In the genomic region with DNA sequence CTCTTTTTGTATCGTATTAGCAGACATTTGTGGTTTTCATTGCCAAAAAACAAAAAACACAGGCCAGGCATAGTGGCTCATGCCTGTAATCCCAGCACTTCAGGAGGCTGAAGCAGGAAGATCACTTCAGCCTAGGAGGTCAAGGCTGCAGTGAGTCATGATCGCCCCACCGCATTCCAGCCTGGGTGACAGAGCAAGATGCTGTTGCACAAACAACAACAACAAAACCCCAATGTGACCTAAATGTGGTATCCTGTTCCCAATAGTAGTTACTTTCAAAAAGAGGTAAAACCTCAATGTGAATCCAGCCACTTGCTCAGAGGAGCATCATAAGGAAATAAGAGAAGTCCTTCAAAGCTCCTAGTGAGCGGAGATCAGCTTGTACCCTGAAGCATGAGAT, we compare ENCODE assay signal across 13 cellular contexts. TPM values are rescaled to one million over a fixed set of nuclear protein-coding genes. Genes with fewer than 3 reads are reported as not detected.
DNase-seq lines count a peak whose midpoint lies in the region; ATAC-seq and TF ChIP-seq lines count a peak whose summit lies in the region.
"Had no signal": no experiment of that assay in that cellular context is flagged by ENCODE, and none has a peak within 500 bp of the region (broad histone marks: within the 10 kb centered on the region; RNA-seq: fewer than 3 reads in every experiment).

No MANE protein-coding gene starts in this region.

- no peak overlapping the region for H4K12ac ChIP-seq in trophoblast cell (ENCODE audit: low read depth, low read length)

- DNase-seq in GM23248 (peak; percentile 82), NT2/D1 (ENCODE audit: low read depth, low spot score) (peak; percentile 32), endodermal cell (peak; percentile 83), trophoblast cell (peak; percentile 46 to 67), erythroblast (lab: John Stamatoyannopoulos, UW) (no peak), posterior vena cava (ENCODE audit: low spot score) (no peak), NCI-H526 treated with DMSO at 0.1 percent for 48 hours (lab: John Stamatoyannopoulos, UW) (no peak)
- DNase-seq: activated naive CD8-positive, alpha-beta T cell treated with anti-CD3 and anti-CD28 coated beads, Interleukin-2, amount 50 U/mL, for 24 hours; DND-41; stomach had no signal

- no peaks in the 10 kb centered on the region for H4K20me1 ChIP-seq in GM23248 (ENCODE audit: insufficient read depth)

- ATAC-seq in GM21723 (IDR thresholded peaks at IDR 0.05; ENCODE audit: unreplicated experiment) = no peak
- ATAC-seq: activated naive CD8-positive, alpha-beta T cell treated with anti-CD3 and anti-CD28 coated beads, Interleukin-2, amount 50 U/mL, for 24 hours had no signal

- no peaks in the 10 kb centered on the region for H3K79me2 ChIP-seq in GM23248 (ENCODE audit: insufficient read depth)
- H3K79me2 ChIP-seq in trophoblast cell (ENCODE audit: control insufficient read depth, insufficient read depth, low read length, poor library complexity) = no peaks in the 10 kb centered on the region

- H3K27me3 Mint-ChIP-seq in endodermal cell (ENCODE audit: insufficient read depth) = peaks cover 3% of the 10 kb centered on the region
- H3K27me3 Mint-ChIP-seq: memory B cell had no signal

- H3K4me3 Mint-ChIP-seq in endodermal cell = no peak overlapping the region
- H3K4me3 Mint-ChIP-seq: activated naive CD8-positive, alpha-beta T cell treated with anti-CD3 and anti-CD28 coated beads, Interleukin-2, amount 50 U/mL, for 24 hours; memory B cell had no signal

- no peak overlapping the region for H3K14ac ChIP-seq in trophoblast cell (ENCODE audit: low read length)

- H2BK12ac ChIP-seq in trophoblast cell (ENCODE audit: low read length) = no peak overlapping the region

- H3K27me3 ChIP-seq in GM23248 (replicated peaks; ENCODE audit: insufficient read depth) (no peaks in the 10 kb centered on the region), NT2/D1 (ENCODE audit: insufficient read depth, insufficient read length) (no peaks in the 10 kb centered on the region), endodermal cell (ENCODE audit: control insufficient read depth, insufficient read depth, low read length, poor library complexity, severe bottlenecking) (no peaks in the 10 kb centered on the region), trophoblast cell (ENCODE audit: insufficient read depth, low read length) (no peaks in the 10 kb centered on the region)
- H3K27me3 ChIP-seq: stomach had no signal

- no peak overlapping the region for H3K9ac ChIP-seq in GM23248
- no peak overlapping the region for H3K9ac ChIP-seq in NT2/D1 (ENCODE audit: insufficient read length, low read depth)
- H3K9ac ChIP-seq in endodermal cell (ENCODE audit: extremely low read depth, low read length, poor library complexity, severe bottlenecking) = no peak overlapping the region
- no peak overlapping the region for H3K9ac ChIP-seq in trophoblast cell (ENCODE audit: low read length)
- H3K9ac ChIP-seq: KMS-11 had no signal

- H4K8ac ChIP-seq in trophoblast cell (ENCODE audit: low read depth, low read length) = no peak overlapping the region

- no peaks in the 10 kb centered on the region for H3K36me3 ChIP-seq in GM23248 (ENCODE audit: low read depth)
- no peaks in the 10 kb centered on the region for H3K36me3 ChIP-seq in NT2/D1 (ENCODE audit: insufficient read depth, insufficient read length, low read length)
- H3K36me3 ChIP-seq in endodermal cell (ENCODE audit: control insufficient read depth, insufficient read depth, low read length) = no peaks in the 10 kb centered on the region
- no peaks in the 10 kb centered on the region for H3K36me3 ChIP-seq in trophoblast cell (ENCODE audit: control insufficient read depth in 1 of 2, insufficient read depth in 2 of 2, low read length in 2 of 2)
- H3K36me3 ChIP-seq: stomach had no signal

- H3K27ac Mint-ChIP-seq in endodermal cell = no peak overlapping the region
- H3K27ac Mint-ChIP-seq: activated naive CD8-positive, alpha-beta T cell treated with anti-CD3 and anti-CD28 coated beads, Interleukin-2, amount 50 U/mL, for 24 hours; memory B cell had no signal

- H3K4me3 ChIP-seq in GM23248 (no peak overlapping the region), NT2/D1 (ENCODE audit: insufficient read length, low read depth) (no peak overlapping the region), endodermal cell (ENCODE audit: low read length) (no peak overlapping the region), trophoblast cell (ENCODE audit: low read depth, low read length) (no peak overlapping the region)
- H3K4me3 ChIP-seq: stomach had no signal

- H3K18ac ChIP-seq in trophoblast cell (ENCODE audit: low read length) = no peak overlapping the region

- H3K4me1 Mint-ChIP-seq in endodermal cell = peaks cover 2% of the 10 kb centered on the region
- H3K4me1 Mint-ChIP-seq: activated naive CD8-positive, alpha-beta T cell treated with anti-CD3 and anti-CD28 coated beads, Interleukin-2, amount 50 U/mL, for 24 hours; memory B cell had no signal

- H3K79me1 ChIP-seq in trophoblast cell (ENCODE audit: low read length) = no peaks in the 10 kb centered on the region

- no peak overlapping the region for H2AK5ac ChIP-seq in trophoblast cell (ENCODE audit: low read length)

- H3K4me1 ChIP-seq in GM23248 (ENCODE audit: insufficient read depth) (peaks cover 14% of the 10 kb centered on the region), NT2/D1 (ENCODE audit: insufficient read depth, insufficient read length) (no peaks in the 10 kb centered on the region), endodermal cell (ENCODE audit: control insufficient read depth, insufficient read depth, low read length) (no peaks in the 10 kb centered on the region), trophoblast cell (ENCODE audit: control insufficient read depth in 1 of 2, insufficient read depth in 2 of 2, low read length in 2 of 2) (peaks cover 0 to 3% of the 10 kb centered on the region in 2 experiments)
- H3K4me1 ChIP-seq: stomach had no signal

- in situ Hi-C loops in GM23248 (cut with MboI) = no loop called here

- no peak overlapping the region for H2BK5ac ChIP-seq in trophoblast cell (ENCODE audit: low read depth, low read length, poor library complexity)

- H3K27ac ChIP-seq in GM23248 (peak overlapping the region; percentile 23), endodermal cell (ENCODE audit: low read depth, low read length) (no peak overlapping the region), trophoblast cell (ENCODE audit: low read depth, low read length) (no peak overlapping the region)
- H3K27ac ChIP-seq: KMS-11, stomach had no signal

- no peak for TF ChIP-seq CTCF in endodermal cell (conservative IDR thresholded peaks at IDR 0.05)

- H3K9me2 ChIP-seq in GM23248 (ENCODE audit: insufficient read depth) = no peaks in the 10 kb centered on the region

- 13 to 17% methylated on average over 4 of the region's 4 CpGs for WGBS in GM23248 (ENCODE audit: low coverage in 1 of 2, low lambda C conversion rate in 2 of 2, missing lambda C conversion rate in 2 of 2), 2 experiments
- 61 to 82% methylated on average over 3 to 4 of the region's 4 CpGs for WGBS in endodermal cell (ENCODE audit: insufficient coverage in 1 of 2, insufficient read length in 1 of 2), 2 experiments
- WGBS in trophoblast cell (ENCODE audit: extremely low coverage, insufficient coverage, insufficient read length) = no CpG with 5 or more reads among the region's 4 CpGs

- intact Hi-C loops in posterior vena cava (cut with DNase I) = no loop called here

- no peak overlapping the region for H2AFZ ChIP-seq in GM23248
- H2AFZ ChIP-seq in trophoblast cell (ENCODE audit: insufficient read depth, low read length, poor library complexity) = no peak overlapping the region

- no peak overlapping the region for H3K4ac ChIP-seq in trophoblast cell (ENCODE audit: low read depth, low read length)

- H4K91ac ChIP-seq in trophoblast cell (ENCODE audit: low read depth, low read length) = no peak overlapping the region

- H3K9me3 Mint-ChIP-seq in endodermal cell = no peaks in the 10 kb centered on the region
- H3K9me3 Mint-ChIP-seq: activated naive CD8-positive, alpha-beta T cell treated with anti-CD3 and anti-CD28 coated beads, Interleukin-2, amount 50 U/mL, for 24 hours; memory B cell had no signal

- H3K36me3 Mint-ChIP-seq in endodermal cell (ENCODE audit: low read depth) = no peaks in the 10 kb centered on the region
- H3K36me3 Mint-ChIP-seq: memory B cell had no signal

- TF ChIP-seq POLR2A in erythroblast (IDR thresholded peaks at IDR 0.05; ENCODE audit: low read length) = no peak

- H3K9me3 ChIP-seq in GM23248 (ENCODE audit: low read depth) (no peaks in the 10 kb centered on the region), NT2/D1 (ENCODE audit: insufficient read depth, low read length) (no peaks in the 10 kb centered on the region), endodermal cell (ENCODE audit: control insufficient read depth, low read length) (no peaks in the 10 kb centered on the region), trophoblast cell (ENCODE audit: insufficient read depth, low read depth, low read length) (no peaks in the 10 kb centered on the region)
- H3K9me3 ChIP-seq: stomach had no signal

- H3K23ac ChIP-seq in trophoblast cell (ENCODE audit: low read length) = no peak overlapping the region

- H2BK120ac ChIP-seq in trophoblast cell (ENCODE audit: insufficient read depth, low read length, poor library complexity) = no peak overlapping the region

- peaks cover 10% of the 10 kb centered on the region for H3F3A ChIP-seq in GM23248 (ENCODE audit: insufficient read depth)

- H3K4me2 ChIP-seq in GM23248 (ENCODE audit: unreplicated experiment) = peak overlapping the region; percentile 32
- H3K4me2 ChIP-seq in trophoblast cell (ENCODE audit: low read length) = no peak overlapping the region
- H3K4me2 ChIP-seq: KMS-11 had no signal

RNA-seq across cellular contexts. Expression of a gene that starts 45.8 kb away (rescaled TPM):
- total RNA-seq in GM23248 (2014; rRNA removed; shearing (Covaris generic)) = 14.5 and 18.7 TPM in 2 replicates
- polyA plus RNA-seq in GM23248 (2016; fragmentation: Nextera tagmentation; extraction: Ambion mirVana) = 27.9 and 28.9 TPM in 2 replicates
- total RNA-seq in endodermal cell (1 to 10 TPM; 3.3 to 3.4 TPM), posterior vena cava (10 to 100 TPM; 40.9 to 48.8 TPM)
- polyA plus RNA-seq in endodermal cell (2013, experiment 1 of 2) = 5.7 TPM
- 8.0 TPM for polyA plus RNA-seq in endodermal cell (2013, experiment 2 of 2)
- 5.9 TPM in 2 replicates for polyA plus RNA-seq in trophoblast cell (2013)

Comparison
In these comparisons a context has a peak if more than half of its experiments do, and no peak if none do; other contexts are left out.
1. DNase-seq: peak in GM23248 (single experiment), NT2/D1 (single experiment), endodermal cell (single experiment) and trophoblast cell (2 of 2); none in erythroblast (0 of 2), posterior vena cava (single experiment) and NCI-H526 treated with DMSO at 0.1 percent for 48 hours (single experiment).